ENCODE assay signal across 3 cellular contexts in genomic region chr1:110396259-110396958, GRCh38. TPM values are rescaled to one million over a fixed set of nuclear protein-coding genes. Genes with fewer than 3 reads are reported as not detected.
"Had no signal": no experiment of that assay in that cellular context is flagged by ENCODE, and none has a peak within 500 bp of the region (broad histone marks: within the 10 kb centered on the region; RNA-seq: fewer than 3 reads in every experiment).

No MANE protein-coding gene starts in this region.

RNA-seq across cellular contexts. Expression of gene PROK1, which starts 54.5 kb away (rescaled TPM):
- total RNA-seq: LHCN-M2, MCF 10A, NCI-H460 had no signal
